24 cellular contexts compared by ENCODE assay signal in the genomic region with DNA sequence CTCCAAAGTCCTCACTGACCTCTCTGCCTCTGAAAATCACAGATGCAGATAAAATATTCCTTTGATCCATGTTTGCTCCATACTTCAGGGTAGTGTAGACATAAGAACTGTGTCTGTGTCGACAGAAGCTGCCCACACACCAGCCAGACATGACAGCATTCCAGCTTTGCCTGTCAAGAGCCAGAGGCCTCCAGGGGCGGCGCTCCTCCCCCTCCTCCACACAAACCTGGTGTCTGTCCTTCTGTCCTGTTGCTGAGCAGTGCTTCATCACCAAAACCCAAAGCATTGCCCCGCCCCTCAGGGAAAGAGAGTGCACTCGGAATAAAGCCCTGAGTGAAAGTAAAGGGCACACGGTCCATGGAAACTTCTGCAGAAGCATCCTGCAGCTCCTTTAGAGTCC.
DNase-seq lines count a peak whose midpoint lies in the region; ATAC-seq and TF ChIP-seq lines count a peak whose summit lies in the region.
"Had no signal": no experiment of that assay in that cellular context is flagged by ENCODE, and none has a peak within 500 bp of the region (broad histone marks: within the 10 kb centered on the region; RNA-seq: fewer than 3 reads in every experiment).

No MANE protein-coding gene starts in this region.

- H3K4me1 ChIP-seq in BLaER1 (peaks cover 44% of the 10 kb centered on the region), GM23248 (ENCODE audit: insufficient read depth) (peaks cover 11% of the 10 kb centered on the region; the same call in 1 of the 2 replicates), cardiac muscle cell (ENCODE audit: low read depth) (peaks cover 28% of the 10 kb centered on the region), left lung (no peaks in the 10 kb centered on the region)
- H3K4me1 ChIP-seq: neural progenitor cell, stomach had no signal

- H3K36me3 ChIP-seq in BLaER1: no peaks in the 10 kb centered on the region
- no peaks in the 10 kb centered on the region for H3K36me3 ChIP-seq in GM23248 (ENCODE audit: low read depth)
- no peaks in the 10 kb centered on the region for H3K36me3 ChIP-seq in cardiac muscle cell
- H3K36me3 ChIP-seq in left lung: no peaks in the 10 kb centered on the region
- H3K36me3 ChIP-seq: neural progenitor cell, stomach had no signal

- DNase-seq in GM23248: peak; percentile 52
- DNase-seq in cardiac muscle cell (ENCODE audit: low read depth in 1 of 2, low spot score in 1 of 2): peak; percentile 4 to 72
- no peak for DNase-seq in left lung
- no peak for DNase-seq in cerebellum (ENCODE audit: low spot score)
- DNase-seq in stimulated activated CD4-positive, alpha-beta T cell treated with anti-CD3 and anti-CD28 coated beads, Interleukin-1b, Interleukin-23, amount 100 ng/mL, for 48 hours: no peak
- DNase-seq in NCI-H526 treated with DMSO at 0.1 percent for 48 hours (lab: John Stamatoyannopoulos, UW): no peak
- no peak for DNase-seq in NCI-H1105 (lab: John Stamatoyannopoulos, UW)
- DNase-seq: activated CD4-positive, alpha-beta T cell treated with anti-CD3 and anti-CD28 coated beads for 1 hour; activated naive CD4-positive, alpha-beta T cell treated with anti-CD3 and anti-CD28 coated beads, Interleukin-2, amount 50 U/mL, for 16 hours; activated T-cell treated with anti-CD3 and anti-CD28 coated beads for 4 hours; amniotic stem cell; hippocampal formation; KG1; left colon; NCI-H1417; NCI-H2029 treated with DMSO at 0.1 percent for 48 hours; NCI-H2227 treated with DMSO at 0.1 percent for 48 hours; NCI-H526; NK-92 treated with Interleukin-12 subunit alpha and Interleukin-12 subunit beta, amount 100 ng/mL, for 24 hours; SK-N-SH; stimulated activated CD4-positive, alpha-beta T cell treated with anti-CD3 and anti-CD28 coated beads, Interleukin-2, amount 100 ng/mL, for 48 hours; stomach had no signal

- TF ChIP-seq CTCF in cardiac muscle cell (IDR thresholded peaks at IDR 0.05; ENCODE audit: low read depth, low read length) (no peak), left lung (IDR thresholded peaks at IDR 0.05) (no peak)

- peak; percentile 32 for ATAC-seq in left lung
- ATAC-seq: left colon had no signal

- intact Hi-C loops in left lung (cut with DNase I): no loop called here

- no peak overlapping the region for H3K9ac ChIP-seq in BLaER1
- H3K9ac ChIP-seq in GM23248: no peak overlapping the region
- H3K9ac ChIP-seq: neural progenitor cell, SK-N-SH had no signal

- H3K9me2 ChIP-seq in GM23248 (ENCODE audit: insufficient read depth): no peaks in the 10 kb centered on the region
- H3K9me2 ChIP-seq: SK-N-SH had no signal

- WGBS in GM23248 (ENCODE audit: low coverage in 1 of 2, low lambda C conversion rate in 2 of 2, missing lambda C conversion rate in 2 of 2), 2 experiments: 38 to 45% methylated on average over 6 of the region's 6 CpGs

- in situ Hi-C loops in GM23248 (cut with MboI): no loop called here

- H4K20me1 ChIP-seq in BLaER1: no peaks in the 10 kb centered on the region
- no peaks in the 10 kb centered on the region for H4K20me1 ChIP-seq in GM23248 (ENCODE audit: insufficient read depth)

- peaks cover 4% of the 10 kb centered on the region for H3F3A ChIP-seq in GM23248 (ENCODE audit: insufficient read depth)

- H3K9me3 ChIP-seq in BLaER1: no peaks in the 10 kb centered on the region
- no peaks in the 10 kb centered on the region for H3K9me3 ChIP-seq in GM23248 (ENCODE audit: low read depth)
- no peaks in the 10 kb centered on the region for H3K9me3 ChIP-seq in cardiac muscle cell (ENCODE audit: low read depth)
- H3K9me3 ChIP-seq in left lung: no peaks in the 10 kb centered on the region
- H3K9me3 ChIP-seq: SK-N-SH, stomach had no signal

- H3K4me3 ChIP-seq in BLaER1: no peak overlapping the region
- no peak overlapping the region for H3K4me3 ChIP-seq in GM23248
- no peak overlapping the region for H3K4me3 ChIP-seq in cardiac muscle cell
- no peak overlapping the region for H3K4me3 ChIP-seq in left lung
- H3K4me3 ChIP-seq: neural progenitor cell, stomach had no signal

- H3K4me2 ChIP-seq in BLaER1 (peak overlapping the region; percentile 59), GM23248 (ENCODE audit: unreplicated experiment) (no peak overlapping the region)
- H3K4me2 ChIP-seq: neural progenitor cell, SK-N-SH had no signal

- H3K79me2 ChIP-seq in GM23248 (ENCODE audit: insufficient read depth): no peaks in the 10 kb centered on the region

- H3K27ac ChIP-seq in BLaER1 (peak overlapping the region; percentile 53), GM23248 (no peak overlapping the region), cardiac muscle cell (no peak overlapping the region), left lung (no peak overlapping the region)
- H3K27ac ChIP-seq: neural progenitor cell, stomach had no signal

- H3K27me3 ChIP-seq in BLaER1 (no peaks in the 10 kb centered on the region), GM23248 (replicated peaks; ENCODE audit: insufficient read depth) (no peaks in the 10 kb centered on the region), cardiac muscle cell (peaks cover 3% of the 10 kb centered on the region), left lung (no peaks in the 10 kb centered on the region)
- H3K27me3 ChIP-seq: neural progenitor cell, stomach had no signal

- H2AFZ ChIP-seq in GM23248: no peak overlapping the region
- H2AFZ ChIP-seq: neural progenitor cell had no signal

Comparison
In these comparisons a context has a peak if more than half of its experiments do, and no peak if none do; other contexts are left out.
1. DNase-seq: peak in GM23248 (single experiment) and cardiac muscle cell (2 of 2); none in left lung (0 of 2), cerebellum (single experiment), stimulated activated CD4-positive, alpha-beta T cell treated with anti-CD3 and anti-CD28 coated beads, Interleukin-1b, Interleukin-23, amount 100 ng/mL, for 48 hours (single experiment), NCI-H526 treated with DMSO at 0.1 percent for 48 hours (single experiment) and NCI-H1105 (single experiment).